Comparison of ENCODE assay signal across 9 cellular contexts in the genomic region with DNA sequence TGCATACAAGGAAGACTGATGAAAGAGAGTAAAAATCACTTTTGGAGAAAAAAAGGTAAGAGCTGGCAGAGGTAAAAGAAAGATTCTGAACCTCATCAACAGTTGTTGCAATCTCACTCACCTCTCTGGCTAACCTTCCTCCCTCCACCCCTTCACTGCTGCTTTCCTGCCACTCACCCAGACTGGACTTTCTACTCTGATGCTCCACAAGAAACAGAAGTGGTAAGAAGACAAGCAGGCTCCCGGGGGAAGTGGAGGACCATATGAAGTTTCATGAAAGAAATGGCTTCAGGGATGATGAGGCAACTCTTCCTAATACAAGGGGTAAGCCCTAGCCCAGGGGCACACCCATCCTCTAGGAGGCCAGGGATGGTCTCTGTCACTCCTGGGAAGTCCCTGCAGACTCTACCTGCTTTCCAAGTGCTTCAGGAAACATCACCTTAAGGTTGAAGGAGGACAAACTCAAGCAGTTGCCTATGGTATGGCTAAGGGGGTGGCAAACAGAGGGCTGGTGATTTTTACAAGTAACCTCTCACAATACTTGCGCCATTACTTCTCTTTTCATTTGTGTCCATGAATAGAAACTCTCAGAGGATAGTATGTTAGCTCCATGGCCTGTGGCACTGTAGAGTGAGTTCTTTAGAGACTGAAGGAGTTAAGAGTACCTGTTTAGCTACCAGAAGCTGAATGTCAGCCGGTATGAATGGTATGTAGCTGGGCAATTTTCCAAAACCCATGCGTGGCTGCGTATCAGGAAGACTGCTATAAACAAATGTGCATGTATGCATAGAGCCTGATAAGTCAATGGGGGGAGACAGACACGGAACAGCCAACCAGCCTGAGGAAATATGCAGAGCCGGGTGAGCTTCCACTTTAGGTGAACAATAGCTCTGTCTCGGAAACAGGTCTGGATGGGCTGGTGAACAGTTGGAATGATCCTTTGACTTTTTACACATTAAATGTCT.
DNase-seq lines count a peak whose midpoint lies in the region; ATAC-seq, FAIRE-seq and TF ChIP-seq lines count a peak whose summit lies in the region.
"Had no signal": no experiment of that assay in that cellular context is flagged by ENCODE, and none has a peak within 500 bp of the region (broad histone marks: within the 10 kb centered on the region; RNA-seq: fewer than 3 reads in every experiment).

No MANE protein-coding gene starts in this region.

- no peak for TF ChIP-seq POLR2A in body of pancreas (IDR thresholded peaks at IDR 0.05)

- H3K4me2 ChIP-seq in DOHH2 (ENCODE audit: low read length): 0 out of 2 replicates have a peak overlapping the region, but pooled peaks have one; percentile 1

- DNase-seq in NCI-H2107 (lab: John Stamatoyannopoulos, UW) (peak; percentile 36), body of pancreas (peak; percentile 23 to 55 (median 44)), GF-D8 (lab: John Stamatoyannopoulos, UW) (no peak), NCI-H1105 (lab: John Stamatoyannopoulos, UW) (no peak), HTR-8/SVneo (ENCODE audit: insufficient read length, low spot score) (no peak)
- DNase-seq in naive thymus-derived CD8-positive, alpha-beta T cell: peak in 7 of 10 donors; percentile 22 to 71 (median 44)
- no peak for DNase-seq in activated T-helper 2 cell treated with anti-CD3 and anti-CD28 coated beads, Interferon-gamma antibody, Interleukin-2, Interleukin-4, amounts not matched to agents 10 μg/mL and 5 μg/mL and 100 μg/mL, durations not matched to agents 14 hours and 24 hours and 36 hours (ENCODE audit: low spot score)

- H3K9me3 ChIP-seq in DOHH2 (ENCODE audit: control insufficient read depth, insufficient read depth, low read length) (no peaks in the 10 kb centered on the region), body of pancreas (no peaks in the 10 kb centered on the region)

- H3K27me3 Mint-ChIP-seq in naive thymus-derived CD8-positive, alpha-beta T cell: no peaks in the 10 kb centered on the region
- no peaks in the 10 kb centered on the region for H3K27me3 Mint-ChIP-seq in activated T-helper 2 cell treated with anti-CD3 and anti-CD28 coated beads, Interferon-gamma antibody, Interleukin-2, Interleukin-4, amounts not matched to agents 10 μg/mL and 5 μg/mL and 100 μg/mL, durations not matched to agents 14 hours and 24 hours and 36 hours (ENCODE audit: low read depth)

- peak; percentile 28 for ATAC-seq in body of pancreas
- peak; percentile 35 to 50 for ATAC-seq in naive thymus-derived CD8-positive, alpha-beta T cell
- ATAC-seq: Panc1 had no signal

- H3K4me3 Mint-ChIP-seq in naive thymus-derived CD8-positive, alpha-beta T cell: peak overlapping the region; percentile 40 to 83 (median 62)
- H3K4me3 Mint-ChIP-seq in activated T-helper 2 cell treated with anti-CD3 and anti-CD28 coated beads, Interferon-gamma antibody, Interleukin-2, Interleukin-4, amounts not matched to agents 10 μg/mL and 5 μg/mL and 100 μg/mL, durations not matched to agents 14 hours and 24 hours and 36 hours (ENCODE audit: low read depth): no peak overlapping the region

- H3K36me3 Mint-ChIP-seq in naive thymus-derived CD8-positive, alpha-beta T cell: peaks cover 0 to 5% (median 5%) of the 10 kb centered on the region in 3 donors
- peaks cover 57% of the 10 kb centered on the region for H3K36me3 Mint-ChIP-seq in activated T-helper 2 cell treated with anti-CD3 and anti-CD28 coated beads, Interferon-gamma antibody, Interleukin-2, Interleukin-4, amounts not matched to agents 10 μg/mL and 5 μg/mL and 100 μg/mL, durations not matched to agents 14 hours and 24 hours and 36 hours (ENCODE audit: low read depth)

- H3K9me2 ChIP-seq in DOHH2 (replicated peaks; ENCODE audit: control insufficient read depth, low read length): no peaks in the 10 kb centered on the region

- no peak overlapping the region for H3K27ac ChIP-seq in DOHH2 (ENCODE audit: low read depth, low read length)
- peak overlapping the region in 3 of 4 donors; percentile 55 to 74 (median 56) for H3K27ac ChIP-seq in body of pancreas

- H3K9me3 Mint-ChIP-seq in naive thymus-derived CD8-positive, alpha-beta T cell: no peaks in the 10 kb centered on the region
- no peaks in the 10 kb centered on the region for H3K9me3 Mint-ChIP-seq in activated T-helper 2 cell treated with anti-CD3 and anti-CD28 coated beads, Interferon-gamma antibody, Interleukin-2, Interleukin-4, amounts not matched to agents 10 μg/mL and 5 μg/mL and 100 μg/mL, durations not matched to agents 14 hours and 24 hours and 36 hours

- H3K4me3 ChIP-seq in DOHH2 (ENCODE audit: low read length): no peak overlapping the region
- H3K4me3 ChIP-seq in body of pancreas: no peak overlapping the region

- H3K4me1 Mint-ChIP-seq in naive thymus-derived CD8-positive, alpha-beta T cell: peaks cover 33 to 84% (median 74%) of the 10 kb centered on the region in 4 donors
- H3K4me1 Mint-ChIP-seq in activated T-helper 2 cell treated with anti-CD3 and anti-CD28 coated beads, Interferon-gamma antibody, Interleukin-2, Interleukin-4, amounts not matched to agents 10 μg/mL and 5 μg/mL and 100 μg/mL, durations not matched to agents 14 hours and 24 hours and 36 hours (ENCODE audit: low read depth): peaks cover 59% of the 10 kb centered on the region

- peaks cover 58% of the 10 kb centered on the region for H4K20me1 ChIP-seq in DOHH2 (ENCODE audit: control insufficient read depth, insufficient read depth, low read depth, low read length)

- peaks cover 87% of the 10 kb centered on the region for H3K36me3 ChIP-seq in DOHH2 (ENCODE audit: control insufficient read depth, low read length)
- H3K36me3 ChIP-seq in body of pancreas (replicated peaks in 1 of 2; ENCODE audit: insufficient read depth in 1 of 2, low read depth in 2 of 2): no peaks in the 10 kb centered on the region

- TF ChIP-seq CTCF in DOHH2 (IDR thresholded peaks at IDR 0.05; ENCODE audit: low read depth, low read length, poor library complexity, severe bottlenecking) (no peak), body of pancreas (IDR thresholded peaks at IDR 0.05) (no peak)

- intact Hi-C loops in body of pancreas (cut with DNase I): no loop called here
- intact Hi-C loops in activated T-helper 2 cell treated with anti-CD3 and anti-CD28 coated beads, Interferon-gamma antibody, Interleukin-2, Interleukin-4, amounts not matched to agents 10 μg/mL and 5 μg/mL and 100 μg/mL, durations not matched to agents 14 hours and 24 hours and 36 hours (cut with micrococcal nuclease): no loop called here

- H3K4me1 ChIP-seq in DOHH2 (ENCODE audit: control insufficient read depth, low read length): peaks cover 88% of the 10 kb centered on the region
- H3K4me1 ChIP-seq in body of pancreas: peaks cover 32% of the 10 kb centered on the region

- H3K79me2 ChIP-seq in DOHH2 (ENCODE audit: control insufficient read depth, low read length): peaks cover 99% of the 10 kb centered on the region

- FAIRE-seq in HTR-8/SVneo (lab: Jason Lieb, UNC): no peak

- peak overlapping the region; percentile 65 to 99 (median 94) for H3K27ac Mint-ChIP-seq in naive thymus-derived CD8-positive, alpha-beta T cell
- H3K27ac Mint-ChIP-seq in activated T-helper 2 cell treated with anti-CD3 and anti-CD28 coated beads, Interferon-gamma antibody, Interleukin-2, Interleukin-4, amounts not matched to agents 10 μg/mL and 5 μg/mL and 100 μg/mL, durations not matched to agents 14 hours and 24 hours and 36 hours: no peak overlapping the region

- H3F3A ChIP-seq in DOHH2 (ENCODE audit: control insufficient read depth, insufficient read depth): peaks cover 70% of the 10 kb centered on the region

- WGBS in body of pancreas, 2 donors: 41 to 43% methylated on average over 8 of the region's 8 CpGs

- POLR2A ChIA-PET in naive thymus-derived CD8-positive, alpha-beta T cell (lab: Charles Lee): interaction anchor here (0.6 to 1.8 kb wide), 7 partner anchors 17 to 209 kb away, joined by 3 to 6 read pairs (median 5); partner anchors contain the start of gene BACH2

- no peaks in the 10 kb centered on the region for H3K27me3 ChIP-seq in DOHH2 (ENCODE audit: control insufficient read depth, low read length)
- no peaks in the 10 kb centered on the region for H3K27me3 ChIP-seq in body of pancreas

Comparison
In these comparisons a context has a peak if more than half of its experiments do, and no peak if none do; other contexts are left out.
1. DNase-seq: peak in NCI-H2107 (single experiment), body of pancreas (4 of 4) and naive thymus-derived CD8-positive, alpha-beta T cell (7 of 10); none in GF-D8 (single experiment), NCI-H1105 (single experiment), HTR-8/SVneo (single experiment) and activated T-helper 2 cell treated with anti-CD3 and anti-CD28 coated beads, Interferon-gamma antibody, Interleukin-2, Interleukin-4, amounts not matched to agents 10 μg/mL and 5 μg/mL and 100 μg/mL, durations not matched to agents 14 hours and 24 hours and 36 hours (single experiment).